ENCODE assay signal across 9 cellular contexts in the genomic region with DNA sequence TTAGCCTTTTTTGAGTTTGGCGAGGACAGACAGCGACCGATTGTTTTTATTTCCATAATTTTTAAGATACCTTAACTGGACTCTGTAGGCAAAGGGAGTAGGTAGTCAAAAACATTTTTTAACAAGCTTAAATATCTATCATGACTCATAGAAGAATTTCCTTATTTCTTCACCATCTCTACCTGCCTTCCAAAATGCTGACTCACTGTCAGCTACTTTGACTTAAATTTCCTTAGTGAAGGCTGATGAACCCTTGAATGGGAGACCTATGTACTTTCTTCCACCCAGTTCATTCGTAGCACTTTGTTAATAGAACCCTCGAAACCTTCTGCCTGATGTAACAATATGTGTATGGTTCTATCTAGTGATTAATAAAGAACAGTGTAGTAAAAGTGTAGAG. TPM values are rescaled to one million over a fixed set of nuclear protein-coding genes. Genes with fewer than 3 reads are reported as not detected.
DNase-seq lines count a peak whose midpoint lies in the region; ATAC-seq and TF ChIP-seq lines count a peak whose summit lies in the region.
"Had no signal": no experiment of that assay in that cellular context is flagged by ENCODE, and none has a peak within 500 bp of the region (broad histone marks: within the 10 kb centered on the region; RNA-seq: fewer than 3 reads in every experiment).

No MANE protein-coding gene starts in this region.

- in situ Hi-C loops in astrocyte of the spinal cord (cut with HindIII; ENCODE audit: low sequenced_read_pairs) = no loop called here

- 75% methylated on average over 3 of the region's 5 CpGs for WGBS in HUES64

- peaks cover 0 to 5% (median 0%) of the 10 kb centered on the region in 11 experiments; a peak in 4 of 22 replicates for H3K9me3 ChIP-seq in BLaER1 treated with 17β-estradiol and CSF1 and Interleukin-3, amounts not matched to agents 10 nM and 100 nM (replicated peaks in 1 of 11)
- H3K9me3 ChIP-seq in HUES64 (ENCODE audit: insufficient read depth, low read depth, low read length) (no peaks in the 10 kb centered on the region), mucosa of rectum (ENCODE audit: control insufficient read depth in 2 of 2, low read length in 2 of 2) (no peaks in the 10 kb centered on the region)

- H3K4me1 ChIP-seq in BLaER1 treated with 17β-estradiol and CSF1 and Interleukin-3, amounts not matched to agents 10 nM and 100 nM = peaks cover 15 to 33% (median 26%) of the 10 kb centered on the region in 10 experiments
- H3K4me1 ChIP-seq in HUES64 (ENCODE audit: insufficient read depth, low read length) (peaks cover 22% of the 10 kb centered on the region), mucosa of rectum (ENCODE audit: control insufficient read depth in 2 of 2, insufficient read depth in 2 of 2, low read length in 2 of 2) (peaks cover 4 to 6% of the 10 kb centered on the region in 2 donors)

- peak overlapping the region; percentile 79 to 96 (median 87); a peak in 21 of 22 replicates for H3K4me2 ChIP-seq in BLaER1 treated with 17β-estradiol and CSF1 and Interleukin-3, amounts not matched to agents 10 nM and 100 nM

- peak overlapping the region; percentile 71 to 94 (median 83); a peak in 17 of 20 replicates for H3K4me3 ChIP-seq in BLaER1 treated with 17β-estradiol and CSF1 and Interleukin-3, amounts not matched to agents 10 nM and 100 nM
- H3K4me3 ChIP-seq in HUES64 (ENCODE audit: low read length) = peak overlapping the region; percentile 91
- H3K4me3 ChIP-seq in astrocyte of the spinal cord (ENCODE audit: low read depth, low read length) = peak overlapping the region; percentile 85
- H3K4me3 ChIP-seq in mucosa of rectum (ENCODE audit: low read length in 2 of 2) = peak overlapping the region; percentile 67 to 87

- no peak for TF ChIP-seq CTCF in astrocyte of the spinal cord (IDR thresholded peaks at IDR 0.05; ENCODE audit: low read depth, low read length)

- ATAC-seq in GM18511 (IDR thresholded peaks at IDR 0.05; ENCODE audit: unreplicated experiment) = no peak

- H4K20me1 ChIP-seq in BLaER1 treated with 17β-estradiol and CSF1 and Interleukin-3, amounts not matched to agents 10 nM and 100 nM = no peaks in the 10 kb centered on the region

- no peaks in the 10 kb centered on the region for H3K27me3 ChIP-seq in BLaER1 treated with 17β-estradiol and CSF1 and Interleukin-3, amounts not matched to agents 10 nM and 100 nM
- H3K27me3 ChIP-seq in HUES64 (ENCODE audit: insufficient read depth, low read length) = no peaks in the 10 kb centered on the region
- no peaks in the 10 kb centered on the region for H3K27me3 ChIP-seq in mucosa of rectum (ENCODE audit: control insufficient read depth in 2 of 2, insufficient read depth in 2 of 2, low read length in 2 of 2)

- no peaks in the 10 kb centered on the region for H3K36me3 ChIP-seq in BLaER1 treated with 17β-estradiol and CSF1 and Interleukin-3, amounts not matched to agents 10 nM and 100 nM
- no peaks in the 10 kb centered on the region for H3K36me3 ChIP-seq in HUES64 (ENCODE audit: insufficient read depth, low read length)
- H3K36me3 ChIP-seq in mucosa of rectum (ENCODE audit: control insufficient read depth in 2 of 2, insufficient read depth in 2 of 2, low read length in 2 of 2) = no peaks in the 10 kb centered on the region

- H3K27ac ChIP-seq in BLaER1 treated with 17β-estradiol and CSF1 and Interleukin-3, amounts not matched to agents 10 nM and 100 nM = peak overlapping the region in 3 of 11 experiments; percentile 9 to 89 (median 85); a peak in 4 of 22 replicates
- H3K27ac ChIP-seq in HUES64 (ENCODE audit: low read depth, low read length) (peak overlapping the region; percentile 92), mucosa of rectum (ENCODE audit: low read depth in 2 of 2, low read length in 2 of 2) (no peak overlapping the region)

- peak overlapping the region in 6 of 11 experiments; percentile 29 to 92 (median 90); a peak in 5 of 22 replicates for H3K9ac ChIP-seq in BLaER1 treated with 17β-estradiol and CSF1 and Interleukin-3, amounts not matched to agents 10 nM and 100 nM
- H3K9ac ChIP-seq in HUES64 (ENCODE audit: low read depth, low read length) (peak overlapping the region; percentile 94), mucosa of rectum (ENCODE audit: low read depth in 1 of 2, low read length in 2 of 2) (peak overlapping the region in 1 of 2 donors; percentile 82)

- DNase-seq in astrocyte of the spinal cord (ENCODE audit: low read depth, low spot score) (peak; percentile 37), Ammon's horn (ENCODE audit: low spot score) (no peak)
- no peak for DNase-seq in stimulated activated naive CD4-positive, alpha-beta T cell treated with Interleukin-2 at 50 U/mL for 16 hours (lab: John Stamatoyannopoulos, UW)
- DNase-seq in effector CD4-positive, alpha-beta T cell = no peak
- DNase-seq: foreskin melanocyte had no signal

RNA-seq across cellular contexts. Expression of gene MTMR2, which starts 1.1 kb away (rescaled TPM):
- polyA plus RNA-seq in HUES64 (2013, experiment 1 of 2) = 49.2 TPM
- polyA plus RNA-seq in HUES64 (2013, experiment 2 of 2) = 50.3 TPM
